Comparison of ENCODE assay signal across 13 cellular contexts in the genomic region with DNA sequence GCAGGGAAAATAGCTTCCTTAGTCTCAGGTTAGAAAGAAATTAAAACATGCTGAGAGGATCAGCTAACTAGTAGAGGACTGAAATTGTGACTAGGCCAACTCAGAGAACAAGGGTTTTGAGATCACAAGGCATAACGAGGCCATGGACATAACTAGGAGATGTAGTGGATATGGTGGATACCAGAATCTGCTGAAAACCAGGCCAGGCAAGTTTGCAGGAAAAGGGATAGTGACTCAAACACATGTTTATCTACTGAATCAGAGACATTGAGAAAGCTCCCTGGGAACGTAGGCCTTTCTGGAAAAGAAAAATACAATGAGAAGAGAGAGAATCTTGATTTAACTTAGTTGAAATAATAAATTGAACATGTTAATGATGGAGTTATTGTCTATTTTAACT.
DNase-seq lines count a peak whose midpoint lies in the region; TF ChIP-seq lines count a peak whose summit lies in the region.
"Had no signal": no experiment of that assay in that cellular context is flagged by ENCODE, and none has a peak within 500 bp of the region (broad histone marks: within the 10 kb centered on the region; RNA-seq: fewer than 3 reads in every experiment).

No MANE protein-coding gene starts in this region.

- no peaks in the 10 kb centered on the region for H3K27me3 ChIP-seq in esophagus muscularis mucosa
- H3K27me3 ChIP-seq: sigmoid colon, vagina had no signal

- DNase-seq in EL (peak; percentile 64), RPMI7951 (ENCODE audit: low read depth) (peak; percentile 8), epithelial cell of proximal tubule (ENCODE audit: low read depth) (peak; percentile 79), non-pigmented ciliary epithelial cell (ENCODE audit: low read depth) (peak; percentile 82), Kasumi-1 (lab: John Stamatoyannopoulos, UW) (no peak), NCI-H2227 treated with DMSO at 0.1 percent for 48 hours (lab: John Stamatoyannopoulos, UW) (no peak), esophagus muscularis mucosa (ENCODE audit: extremely low spot score) (no peak)
- DNase-seq in activated CD4-positive, alpha-beta T cell treated with anti-CD3 and anti-CD28 coated beads for 1 hour, result no peak
- DNase-seq: activated CD4-positive, alpha-beta T cell treated with anti-CD3 and anti-CD28 coated beads, Interleukin-2, amount 10 ng/mL, durations not matched to agents 24 days and 14 days; activated gamma-delta T cell; MM.1S; sigmoid colon had no signal

- H3K4me1 ChIP-seq in esophagus muscularis mucosa, result no peaks in the 10 kb centered on the region
- H3K4me1 ChIP-seq: sigmoid colon, vagina had no signal

- H3K4me3 ChIP-seq in epithelial cell of proximal tubule (ENCODE audit: low read depth, low read length), result no peak overlapping the region
- no peak overlapping the region for H3K4me3 ChIP-seq in esophagus muscularis mucosa
- H3K4me3 ChIP-seq: sigmoid colon, vagina had no signal

- TF ChIP-seq CTCF in epithelial cell of proximal tubule (conservative IDR thresholded peaks at IDR 0.05; ENCODE audit: low read depth, low read length) (no peak), esophagus muscularis mucosa (IDR thresholded peaks at IDR 0.05) (no peak)

- H3K36me3 ChIP-seq in esophagus muscularis mucosa, result no peaks in the 10 kb centered on the region
- H3K36me3 ChIP-seq: sigmoid colon, vagina had no signal

- intact Hi-C loops in esophagus muscularis mucosa (cut with DNase I), result no loop called here

- WGBS in esophagus muscularis mucosa, result 67% methylated on average over 2 of the region's 2 CpGs

- no peak overlapping the region for H3K27ac ChIP-seq in esophagus muscularis mucosa (replicated peaks in 1 of 4)
- H3K27ac ChIP-seq: sigmoid colon, vagina had no signal

- no peaks in the 10 kb centered on the region for H3K9me3 ChIP-seq in esophagus muscularis mucosa
- H3K9me3 ChIP-seq: sigmoid colon, vagina had no signal

- TF ChIP-seq EP300 in esophagus muscularis mucosa (IDR thresholded peaks at IDR 0.05), result no peak

- TF ChIP-seq POLR2A in esophagus muscularis mucosa (IDR thresholded peaks at IDR 0.05; ENCODE audit: low read depth), result no peak

Comparison
In these comparisons a context has a peak if more than half of its experiments do, and no peak if none do; other contexts are left out.
1. DNase-seq: peak in EL (single experiment), RPMI7951 (single experiment), epithelial cell of proximal tubule (single experiment) and non-pigmented ciliary epithelial cell (single experiment); none in Kasumi-1 (0 of 2), activated CD4-positive, alpha-beta T cell treated with anti-CD3 and anti-CD28 coated beads for 1 hour (single experiment), NCI-H2227 treated with DMSO at 0.1 percent for 48 hours (single experiment) and esophagus muscularis mucosa (single experiment).